8 cellular contexts compared by ENCODE assay signal in the genomic region with DNA sequence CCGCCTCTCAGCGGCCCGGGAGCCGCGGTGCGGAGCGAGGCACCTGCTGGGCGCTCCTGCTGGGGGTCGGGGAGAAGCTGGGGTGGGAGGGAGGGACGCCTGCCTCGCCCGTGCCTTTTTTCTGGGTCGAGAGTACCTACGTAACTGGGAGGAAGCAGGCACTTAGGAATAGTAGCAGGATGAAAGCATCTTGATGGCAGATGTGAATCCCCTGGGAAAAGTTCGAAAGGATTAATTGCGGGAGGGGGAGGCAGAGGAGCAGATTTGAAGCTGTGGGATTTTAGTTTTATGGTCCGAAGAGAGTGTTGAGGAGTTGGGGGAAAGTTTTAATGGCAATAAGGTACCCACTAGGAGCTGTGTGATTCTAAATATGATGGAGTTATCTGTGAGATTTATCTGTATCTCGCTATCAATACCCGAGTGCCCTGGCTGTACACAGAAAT. TPM values are rescaled to one million over a fixed set of nuclear protein-coding genes. Genes with fewer than 3 reads are reported as not detected.
A peak's percentile ranks its signal among the peaks of the same experiment; 100 is the strongest.
DNase-seq lines count a peak whose midpoint lies in the region; ATAC-seq and TF ChIP-seq lines count a peak whose summit lies in the region.

No MANE protein-coding gene starts in this region.

- CTCF ChIA-PET in CD4-positive, alpha-beta memory T cell (lab: Charles Lee; ENCODE audit: partially characterized antibody): interaction anchor here (0.8 to 2.4 kb wide), 8 partner anchors 8 to 293 kb away, joined by 3 to 17 read pairs (median 4); no protein-coding TSS in a partner anchor

- no peak for DNase-seq in CD4-positive, alpha-beta memory T cell
- no peak for DNase-seq in activated naive CD8-positive, alpha-beta T cell treated with anti-CD3 and anti-CD28 coated beads for 36 hours
- DNase-seq in right lobe of liver (no peak), kidney glomerular epithelial cell (lab: John Stamatoyannopoulos, UW) (no peak), left colon (no peak)

- no peak for TF ChIP-seq CTCF in right lobe of liver (IDR thresholded peaks at IDR 0.05)

- WGBS in right lobe of liver (ENCODE audit: insufficient coverage, low coverage, low lambda C conversion rate, missing lambda C conversion rate): 0% methylated on average over 10 of the region's 19 CpGs
- WGBS in urinary bladder: 1% methylated on average over 19 of the region's 19 CpGs

- peak overlapping the region; percentile 73 for H3K27ac ChIP-seq in CD4-positive, alpha-beta memory T cell (ENCODE audit: low read depth, low read length)
- H3K27ac ChIP-seq in right lobe of liver (peak overlapping the region; percentile 58 to 94 (median 71)), urinary bladder (ENCODE audit: low read depth) (no peak overlapping the region)

- peaks cover 26 to 46% (median 36%) of the 10 kb centered on the region in 4 donors for H3K4me1 Mint-ChIP-seq in CD4-positive, alpha-beta memory T cell
- H3K4me1 Mint-ChIP-seq in IgD-negative memory B cell: peaks cover 25 to 34% (median 33%) of the 10 kb centered on the region in 3 donors
- peaks cover 43% of the 10 kb centered on the region for H3K4me1 Mint-ChIP-seq in activated naive CD8-positive, alpha-beta T cell treated with anti-CD3 and anti-CD28 coated beads for 36 hours

- peak overlapping the region; percentile 83 to 97 (median 89) for H3K27ac Mint-ChIP-seq in CD4-positive, alpha-beta memory T cell
- peak overlapping the region; percentile 53 to 68 (median 66) for H3K27ac Mint-ChIP-seq in IgD-negative memory B cell
- peak overlapping the region; percentile 83 for H3K27ac Mint-ChIP-seq in activated naive CD8-positive, alpha-beta T cell treated with anti-CD3 and anti-CD28 coated beads for 36 hours

- H3K9me3 Mint-ChIP-seq in CD4-positive, alpha-beta memory T cell: no peaks in the 10 kb centered on the region
- H3K9me3 Mint-ChIP-seq in IgD-negative memory B cell: no peaks in the 10 kb centered on the region
- H3K9me3 Mint-ChIP-seq in activated naive CD8-positive, alpha-beta T cell treated with anti-CD3 and anti-CD28 coated beads for 36 hours: no peaks in the 10 kb centered on the region

- no peaks in the 10 kb centered on the region for H3K27me3 Mint-ChIP-seq in CD4-positive, alpha-beta memory T cell
- no peaks in the 10 kb centered on the region for H3K27me3 Mint-ChIP-seq in IgD-negative memory B cell
- no peaks in the 10 kb centered on the region for H3K27me3 Mint-ChIP-seq in activated naive CD8-positive, alpha-beta T cell treated with anti-CD3 and anti-CD28 coated beads for 36 hours

- H3K4me3 ChIP-seq in CD4-positive, alpha-beta memory T cell (ENCODE audit: low read length in 2 of 2): peak overlapping the region in 1 of 2 donors; percentile 65
- H3K4me3 ChIP-seq in right lobe of liver: peak overlapping the region; percentile 70 to 98 (median 94)
- H3K4me3 ChIP-seq in urinary bladder (ENCODE audit: low read depth, low read length): peak overlapping the region; percentile 100

- peak in 1 of 4 donors; percentile 11 for ATAC-seq in right lobe of liver
- no peak for ATAC-seq in GM18520 (IDR thresholded peaks at IDR 0.05; ENCODE audit: unreplicated experiment)
- ATAC-seq in left colon: no peak

- H3K36me3 Mint-ChIP-seq in CD4-positive, alpha-beta memory T cell: peaks cover 0 to 4% of the 10 kb centered on the region in 2 donors
- H3K36me3 Mint-ChIP-seq in IgD-negative memory B cell: peaks cover 2% of the 10 kb centered on the region
- H3K36me3 Mint-ChIP-seq in activated naive CD8-positive, alpha-beta T cell treated with anti-CD3 and anti-CD28 coated beads for 36 hours: peaks cover 12% of the 10 kb centered on the region

- no peaks in the 10 kb centered on the region for H3K9me3 ChIP-seq in CD4-positive, alpha-beta memory T cell (ENCODE audit: control insufficient read depth in 1 of 2, low read length in 2 of 2)
- H3K9me3 ChIP-seq in right lobe of liver: no peaks in the 10 kb centered on the region

- no peak for TF ChIP-seq POLR2A in right lobe of liver (IDR thresholded peaks at IDR 0.05)

- POLR2A ChIA-PET in CD4-positive, alpha-beta memory T cell (lab: Charles Lee; ENCODE audit: partially characterized antibody): interaction anchor here (0.9 to 1.2 kb wide), 2 partner anchors 9 to 33 kb away, joined by 3 to 4 read pairs; no protein-coding TSS in a partner anchor

- peaks cover 49% of the 10 kb centered on the region for H3K4me1 ChIP-seq in CD4-positive, alpha-beta memory T cell (ENCODE audit: insufficient read depth, low read length)
- H3K4me1 ChIP-seq in right lobe of liver: peaks cover 0 to 15% (median 5%) of the 10 kb centered on the region in 4 donors
- H3K4me1 ChIP-seq in urinary bladder (ENCODE audit: insufficient read depth): no peaks in the 10 kb centered on the region

- peak overlapping the region; percentile 88 to 97 (median 93) for H3K4me3 Mint-ChIP-seq in CD4-positive, alpha-beta memory T cell
- H3K4me3 Mint-ChIP-seq in IgD-negative memory B cell: peak overlapping the region; percentile 85 to 95 (median 90)
- H3K4me3 Mint-ChIP-seq in activated naive CD8-positive, alpha-beta T cell treated with anti-CD3 and anti-CD28 coated beads for 36 hours: peak overlapping the region; percentile 97

- H3K36me3 ChIP-seq in CD4-positive, alpha-beta memory T cell (ENCODE audit: insufficient read depth, low read length): no peaks in the 10 kb centered on the region
- H3K36me3 ChIP-seq in right lobe of liver (no peaks in the 10 kb centered on the region), urinary bladder (ENCODE audit: insufficient read depth) (no peaks in the 10 kb centered on the region)

- intact Hi-C loops in CD4-positive, alpha-beta memory T cell (cut with micrococcal nuclease): loop anchor here (2.0 to 10.0 kb wide), 4 partner anchors 14 to 638 kb away; partner anchors contain the start of gene RHBDD1
- intact Hi-C loops in right lobe of liver (cut with DNase I) (no loop called here), left colon (cut with DNase I, micrococcal nuclease) (loop anchor here in 1 of 2 donors (10.0 kb wide), 1 partner anchor 292 kb away; no protein-coding TSS in a partner anchor)

- H3K27me3 ChIP-seq in CD4-positive, alpha-beta memory T cell (ENCODE audit: insufficient read depth, low read length): no peaks in the 10 kb centered on the region
- no peaks in the 10 kb centered on the region for H3K27me3 ChIP-seq in right lobe of liver

RNA-seq across cellular contexts. Expression of gene AGFG1, which starts 1.1 kb away (rescaled TPM):
- total RNA-seq in CD4-positive, alpha-beta memory T cell: 10 to 100 TPM; 56.5 to 62.4 TPM
- polyA plus RNA-seq in CD4-positive, alpha-beta memory T cell: 10 to 100 TPM; 12.2 to 35.7 TPM
- 10.1 TPM for polyA plus RNA-seq in IgD-negative memory B cell
- total RNA-seq in activated naive CD8-positive, alpha-beta T cell treated with anti-CD3 and anti-CD28 coated beads for 36 hours: 100 to 1,000 TPM; 151 to 162 TPM
- 10 to 100 TPM; 25.2 to 70.0 (median 39.5) TPM for total RNA-seq in right lobe of liver
- 49.0 TPM for total RNA-seq in urinary bladder
- 46.4 TPM for polyA plus RNA-seq in urinary bladder
- 10 to 100 TPM; 64.6 to 77.3 TPM for total RNA-seq in left colon
